ENCODE assay signal across 29 cellular contexts in the genomic region with DNA sequence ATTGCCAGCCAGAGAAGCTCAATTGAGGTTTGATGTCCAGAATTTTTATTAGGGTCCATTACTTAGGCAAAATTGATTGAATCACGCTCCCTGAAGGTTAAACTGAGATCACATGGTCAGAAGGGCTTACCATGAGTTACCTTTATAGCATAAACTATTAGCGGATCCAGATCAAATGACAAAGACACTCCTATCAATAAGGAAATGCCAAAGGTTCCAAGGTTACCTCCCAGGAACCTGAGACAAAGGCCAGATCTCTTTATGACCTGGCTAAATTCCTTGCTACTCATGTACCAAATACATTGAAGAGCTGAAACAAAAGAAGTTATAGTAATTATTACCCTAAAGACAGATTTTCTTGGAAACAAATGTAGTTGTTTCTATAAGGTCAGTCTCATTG. TPM values are rescaled to one million over a fixed set of nuclear protein-coding genes. Genes with fewer than 3 reads are reported as not detected.
"Had no signal": no experiment of that assay in that cellular context is flagged by ENCODE, and none has a peak within 500 bp of the region (broad histone marks: within the 10 kb centered on the region; RNA-seq: fewer than 3 reads in every experiment).

No MANE protein-coding gene starts in this region.

- H3K9me3 ChIP-seq: neutrophil, ovary, psoas muscle, stomach, thoracic aorta, thyroid gland, tibial nerve, upper lobe of left lung, vagina had no signal

- H3K9ac ChIP-seq: parathyroid adenoma had no signal

- FAIRE-seq: urothelium cell line had no signal

- H3K79me2 ChIP-seq: parathyroid adenoma had no signal

- H3K27ac ChIP-seq: neutrophil, ovary, parathyroid adenoma, psoas muscle, skin epidermis, stomach, thoracic aorta, thyroid gland, tibial nerve, upper lobe of left lung, vagina had no signal

- H3K27me3 Mint-ChIP-seq: natural killer cell treated with Interleukin-12 subunit alpha and Interleukin-12 subunit beta and Interleukin-15 and Interleukin-18, amount 100 ng/mL, for 72 hours; stimulated activated naive B cell treated with anti-CD40 and anti-IgM and Interleukin-4, amounts not matched to agents 10 μg/mL and 1 μg/mL and 100 μg/mL, for 72 hours; stimulated activated naive CD8-positive, alpha-beta T cell treated with anti-CD3 and anti-CD28 coated beads, Interleukin-15, Interleukin-2, amounts not matched to agents 100 ng/mL and 50 ng/mL, for 24 hours had no signal

- H2AFZ ChIP-seq: parathyroid adenoma had no signal

- DNase-seq: naive B cell; naive thymus-derived CD8-positive, alpha-beta T cell; nephron progenitor cell; nucleus accumbens; ovary; posterior cingulate gyrus; psoas muscle; right cardiac atrium; stimulated activated CD4-positive, alpha-beta T cell treated with anti-CD3 and anti-CD28 coated beads, Interleukin-1b, Interleukin-23, amount 100 ng/mL, for 48 hours; stimulated activated CD4-positive, alpha-beta T cell treated with anti-CD3 and anti-CD28 coated beads, Interleukin-4, amount 100 ng/mL, for 1 hour; stimulated activated naive B cell treated with anti-CD40 and anti-IgM and Interleukin-4, amounts not matched to agents 10 μg/mL and 1 μg/mL and 100 μg/mL, for 72 hours; stimulated activated naive CD4-positive, alpha-beta T cell treated with Interleukin-2 at 50 U/mL for 16 hours; stomach; thyroid gland; trophoblast cell; upper lobe of left lung had no signal

- H3K4me1 Mint-ChIP-seq: naive B cell; nephron progenitor cell; neural crest cell; stimulated activated effector memory CD8-positive, alpha-beta T cell treated with anti-CD3 and anti-CD28 coated beads, Interleukin-12 subunit alpha, Interleukin-12 subunit beta, amount 100 ng/mL, for 72 hours; stimulated activated naive B cell treated with anti-CD40 and anti-IgM and Interleukin-4, amounts not matched to agents 10 μg/mL and 1 μg/mL and 100 μg/mL, for 72 hours had no signal

- H3K4me3 ChIP-seq: ovary, psoas muscle, skin epidermis, stomach, thoracic aorta, thyroid gland, tibial nerve, upper lobe of left lung, vagina had no signal

- H3K27ac Mint-ChIP-seq: naive B cell; naive thymus-derived CD8-positive, alpha-beta T cell; natural killer cell treated with Interleukin-12 subunit alpha and Interleukin-12 subunit beta and Interleukin-15 and Interleukin-18, amount 100 ng/mL, for 72 hours; nephron progenitor cell; progenitor cell of endocrine pancreas; stimulated activated effector memory CD8-positive, alpha-beta T cell treated with anti-CD3 and anti-CD28 coated beads, Interleukin-12 subunit alpha, Interleukin-12 subunit beta, amount 100 ng/mL, for 72 hours; stimulated activated naive B cell treated with anti-CD40 and anti-IgM and Interleukin-4, amounts not matched to agents 10 μg/mL and 1 μg/mL and 100 μg/mL, for 72 hours; stimulated activated naive CD8-positive, alpha-beta T cell treated with anti-CD3 and anti-CD28 coated beads, Interleukin-15, Interleukin-2, amounts not matched to agents 100 ng/mL and 50 ng/mL, for 24 hours had no signal

- H3K27me3 ChIP-seq: ovary, stomach, thyroid gland, tibial nerve, upper lobe of left lung, vagina had no signal

- H3K36me3 ChIP-seq: neutrophil, ovary, stomach, thoracic aorta, thyroid gland, tibial nerve, upper lobe of left lung, vagina had no signal

- H3K4me1 ChIP-seq: parathyroid adenoma, psoas muscle, stomach, thyroid gland, tibial nerve, upper lobe of left lung, vagina had no signal

- H3K36me3 Mint-ChIP-seq: naive B cell; naive thymus-derived CD8-positive, alpha-beta T cell; natural killer cell treated with Interleukin-12 subunit alpha and Interleukin-12 subunit beta and Interleukin-15 and Interleukin-18, amount 100 ng/mL, for 72 hours; stimulated activated effector memory CD8-positive, alpha-beta T cell treated with anti-CD3 and anti-CD28 coated beads, Interleukin-12 subunit alpha, Interleukin-12 subunit beta, amount 100 ng/mL, for 72 hours; stimulated activated naive B cell treated with anti-CD40 and anti-IgM and Interleukin-4, amounts not matched to agents 10 μg/mL and 1 μg/mL and 100 μg/mL, for 72 hours had no signal

- H3K9me3 Mint-ChIP-seq: natural killer cell treated with Interleukin-12 subunit alpha and Interleukin-12 subunit beta and Interleukin-15 and Interleukin-18, amount 100 ng/mL, for 72 hours; nephron progenitor cell; neural crest cell; stimulated activated effector memory CD8-positive, alpha-beta T cell treated with anti-CD3 and anti-CD28 coated beads, Interleukin-12 subunit alpha, Interleukin-12 subunit beta, amount 100 ng/mL, for 72 hours; stimulated activated naive B cell treated with anti-CD40 and anti-IgM and Interleukin-4, amounts not matched to agents 10 μg/mL and 1 μg/mL and 100 μg/mL, for 72 hours; stimulated activated naive CD8-positive, alpha-beta T cell treated with anti-CD3 and anti-CD28 coated beads, Interleukin-15, Interleukin-2, amounts not matched to agents 100 ng/mL and 50 ng/mL, for 24 hours had no signal

- H3K4me3 Mint-ChIP-seq: naive B cell; naive thymus-derived CD8-positive, alpha-beta T cell; natural killer cell treated with Interleukin-12 subunit alpha and Interleukin-12 subunit beta and Interleukin-15 and Interleukin-18, amount 100 ng/mL, for 72 hours; nephron progenitor cell; neural crest cell; stimulated activated effector memory CD8-positive, alpha-beta T cell treated with anti-CD3 and anti-CD28 coated beads, Interleukin-12 subunit alpha, Interleukin-12 subunit beta, amount 100 ng/mL, for 72 hours; stimulated activated naive B cell treated with anti-CD40 and anti-IgM and Interleukin-4, amounts not matched to agents 10 μg/mL and 1 μg/mL and 100 μg/mL, for 72 hours; stimulated activated naive CD8-positive, alpha-beta T cell treated with anti-CD3 and anti-CD28 coated beads, Interleukin-15, Interleukin-2, amounts not matched to agents 100 ng/mL and 50 ng/mL, for 24 hours had no signal

- ATAC-seq: naive thymus-derived CD8-positive, alpha-beta T cell; natural killer cell treated with Interleukin-12 subunit alpha and Interleukin-12 subunit beta and Interleukin-15 and Interleukin-18, amount 100 ng/mL, for 72 hours; psoas muscle; right cardiac atrium; sciatic nerve; stimulated activated effector memory CD8-positive, alpha-beta T cell treated with anti-CD3 and anti-CD28 coated beads, Interleukin-12 subunit alpha, Interleukin-12 subunit beta, amount 100 ng/mL, for 72 hours; stimulated activated naive B cell treated with anti-CD40 and anti-IgM and Interleukin-4, amounts not matched to agents 10 μg/mL and 1 μg/mL and 100 μg/mL, for 72 hours had no signal

RNA-seq across cellular contexts. Expression of gene ANO5, which starts 27.8 kb away (rescaled TPM):
- total RNA-seq: natural killer cell treated with Interleukin-12 subunit alpha and Interleukin-12 subunit beta and Interleukin-15 and Interleukin-18, amount 100 ng/mL, for 72 hours had no signal
